ENCODE assay signal across 8 cellular contexts in the genomic region with DNA sequence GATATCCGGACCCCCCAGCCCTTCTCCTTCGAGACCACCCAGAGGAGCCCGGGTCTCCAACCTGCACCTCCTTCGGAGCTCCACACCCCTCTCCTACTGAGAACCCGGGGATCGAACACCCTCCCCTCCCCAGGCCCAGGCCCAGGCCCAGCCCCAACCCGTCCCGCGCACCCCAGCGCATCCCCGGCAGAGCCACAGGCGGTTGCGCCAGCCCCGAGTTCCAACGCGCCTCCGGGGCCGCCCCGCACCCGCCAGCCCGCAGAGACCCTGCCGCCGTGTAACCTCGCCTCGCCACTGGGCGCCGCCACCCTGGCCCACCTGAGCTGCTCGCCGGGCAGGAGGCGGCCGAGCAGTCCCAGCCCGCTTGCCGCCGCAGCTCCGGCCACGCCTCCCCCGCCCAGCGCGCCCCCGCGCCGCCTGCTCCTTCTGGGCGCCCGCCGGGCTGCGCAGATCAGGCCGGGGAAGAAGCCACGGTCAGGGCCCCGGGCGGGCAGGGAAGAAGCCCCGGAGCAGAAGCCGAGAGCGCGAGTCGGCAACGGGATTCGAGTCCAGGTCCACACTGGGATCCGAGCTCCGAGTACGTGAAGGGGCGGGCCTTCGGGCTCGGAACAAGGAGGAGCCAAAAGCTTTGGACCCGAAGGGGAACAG. TPM values are rescaled to one million over a fixed set of nuclear protein-coding genes. Genes with fewer than 3 reads are reported as not detected.
DNase-seq lines count a peak whose midpoint lies in the region; ATAC-seq lines count a peak whose summit lies in the region.

A gene with protein sequence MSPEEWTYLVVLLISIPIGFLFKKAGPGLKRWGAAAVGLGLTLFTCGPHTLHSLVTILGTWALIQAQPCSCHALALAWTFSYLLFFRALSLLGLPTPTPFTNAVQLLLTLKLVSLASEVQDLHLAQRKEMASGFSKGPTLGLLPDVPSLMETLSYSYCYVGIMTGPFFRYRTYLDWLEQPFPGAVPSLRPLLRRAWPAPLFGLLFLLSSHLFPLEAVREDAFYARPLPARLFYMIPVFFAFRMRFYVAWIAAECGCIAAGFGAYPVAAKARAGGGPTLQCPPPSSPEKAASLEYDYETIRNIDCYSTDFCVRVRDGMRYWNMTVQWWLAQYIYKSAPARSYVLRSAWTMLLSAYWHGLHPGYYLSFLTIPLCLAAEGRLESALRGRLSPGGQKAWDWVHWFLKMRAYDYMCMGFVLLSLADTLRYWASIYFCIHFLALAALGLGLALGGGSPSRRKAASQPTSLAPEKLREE (minus strand): TSS at position 561 of the 648 bp plus-strand sequence. CDS start 1,072 bp downstream, outside the sequence.

- peaks cover 15% of the 10 kb centered on the region for H3K4me1 Mint-ChIP-seq in activated T-helper 17 cell treated with anti-CD3 and anti-CD28 coated beads, Interleukin-2, amount 50 U/mL, for 72 hours

- peak within 1 kb of the TSS; percentile 87 for H3K4me3 Mint-ChIP-seq in activated T-helper 17 cell treated with anti-CD3 and anti-CD28 coated beads, Interleukin-2, amount 50 U/mL, for 72 hours

- intact Hi-C loops in left ventricle myocardium superior (cut with micrococcal nuclease), result no loop called here

- peaks cover 56% of the 10 kb centered on the region for H3K36me3 Mint-ChIP-seq in activated T-helper 17 cell treated with anti-CD3 and anti-CD28 coated beads, Interleukin-2, amount 50 U/mL, for 72 hours (ENCODE audit: low read depth)

- ATAC-seq in GM19463 (IDR thresholded peaks at IDR 0.05; ENCODE audit: unreplicated experiment) (peak; percentile 15), HG03521 (IDR thresholded peaks at IDR 0.05; ENCODE audit: unreplicated experiment) (peak; percentile 11), left ventricle myocardium superior (peak; percentile 6)
- ATAC-seq in activated T-helper 17 cell treated with anti-CD3 and anti-CD28 coated beads, Interleukin-2, amount 50 U/mL, for 72 hours (replicated peaks), result peak; percentile 7

- in situ Hi-C loops in G401 (cut with HindIII; ENCODE audit: low sequenced_read_pairs), result no loop called here

- H3K4me3 ChIP-seq in skeletal muscle cell (ENCODE audit: low read depth, low read length), result peak within 1 kb of the TSS; percentile 66

- no peaks in the 10 kb centered on the region for H3K27me3 Mint-ChIP-seq in activated T-helper 17 cell treated with anti-CD3 and anti-CD28 coated beads, Interleukin-2, amount 50 U/mL, for 72 hours

- H3K27ac Mint-ChIP-seq in activated T-helper 17 cell treated with anti-CD3 and anti-CD28 coated beads, Interleukin-2, amount 50 U/mL, for 72 hours, result peak within 1 kb of the TSS; percentile 96

- no peak for DNase-seq in G401 (ENCODE audit: low spot score)
- no peak for DNase-seq in left ventricle myocardium superior
- no peak for DNase-seq in skeletal muscle cell (ENCODE audit: low read depth)
- no peak for DNase-seq in Ammon's horn (ENCODE audit: low spot score)
- DNase-seq in SW480 (ENCODE audit: low spot score), result no peak

- H3K9me3 Mint-ChIP-seq in activated T-helper 17 cell treated with anti-CD3 and anti-CD28 coated beads, Interleukin-2, amount 50 U/mL, for 72 hours, result no peaks in the 10 kb centered on the region

RNA-seq across cellular contexts. Expression of the gene that starts here (rescaled TPM):
- 36.3 and 46.0 TPM in 2 replicates for total RNA-seq in G401 (2014; rRNA removed; shearing (Covaris generic))
- 10 to 100 TPM; 58.6 to 65.9 TPM for total RNA-seq in activated T-helper 17 cell treated with anti-CD3 and anti-CD28 coated beads, Interleukin-2, amount 50 U/mL, for 72 hours
- total RNA-seq in left ventricle myocardium superior, result 14.8 TPM
